In genomic region chr2:219079417-219079816, GRCh38 we compare ENCODE assay signal across 20 cellular contexts. TPM values are rescaled to one million over a fixed set of nuclear protein-coding genes. Genes with fewer than 3 reads are reported as not detected.
DNase-seq lines count a peak whose midpoint lies in the region; ATAC-seq, FAIRE-seq and TF ChIP-seq lines count a peak whose summit lies in the region.
"Had no signal": no experiment of that assay in that cellular context is flagged by ENCODE, and none has a peak within 500 bp of the region (broad histone marks: within the 10 kb centered on the region; RNA-seq: fewer than 3 reads in every experiment).

No MANE protein-coding gene starts in this region.

- H3K4me3 ChIP-seq in fibroblast of the aortic adventitia (ENCODE audit: low read depth, low read length) (no peak overlapping the region), small intestine (ENCODE audit: low read depth in 1 of 2, low read length in 2 of 2) (no peak overlapping the region)
- H3K4me3 ChIP-seq: BLaER1, cardiac muscle cell had no signal

- no peaks in the 10 kb centered on the region for H3K9me3 ChIP-seq in small intestine (ENCODE audit: control insufficient read depth, low read depth)
- H3K9me3 ChIP-seq: BLaER1 had no signal

- no peak overlapping the region for H3K4me3 Mint-ChIP-seq in mesothelial cell of epicardium
- H3K4me3 Mint-ChIP-seq in WTC11 = no peak overlapping the region
- H3K4me3 Mint-ChIP-seq: activated CD4-positive, alpha-beta memory T cell treated with anti-CD3 and anti-CD28 coated beads for 36 hours; activated naive CD8-positive, alpha-beta T cell; activated T-cell treated with anti-CD3 and anti-CD28 coated beads, Interleukin-2, amount 50 U/mL, for 24 hours; effector memory CD8-positive, alpha-beta T cell had no signal

- TF ChIP-seq CTCF in fibroblast of the aortic adventitia (IDR thresholded peaks at IDR 0.05; ENCODE audit: insufficient read depth, low read length) = no peak
- no peak for TF ChIP-seq CTCF in mesothelial cell of epicardium (IDR thresholded peaks at IDR 0.05; ENCODE audit: unreplicated experiment)
- no peak for TF ChIP-seq CTCF in WTC11 (IDR thresholded peaks at IDR 0.05)

- H3K36me3 Mint-ChIP-seq in mesothelial cell of epicardium (peaks cover 6% of the 10 kb centered on the region), WTC11 (no peaks in the 10 kb centered on the region; the same call in 1 of the 2 replicates)
- H3K36me3 Mint-ChIP-seq: activated naive CD8-positive, alpha-beta T cell had no signal

- CTCF ChIA-PET in WTC11 (lab: Charles Lee) = interaction anchor here (0.5 to 4.0 kb wide), 6 partner anchors 21 to 359 kb away, joined by 3 to 18 read pairs (median 6); no protein-coding TSS in a partner anchor

- peaks cover 23% of the 10 kb centered on the region for H3K27me3 Mint-ChIP-seq in mesothelial cell of epicardium (ENCODE audit: low read depth)
- H3K27me3 Mint-ChIP-seq in WTC11 (ENCODE audit: low read depth) = no peaks in the 10 kb centered on the region
- H3K27me3 Mint-ChIP-seq: activated CD4-positive, alpha-beta memory T cell treated with anti-CD3 and anti-CD28 coated beads for 36 hours; activated naive CD8-positive, alpha-beta T cell; activated T-cell treated with anti-CD3 and anti-CD28 coated beads, Interleukin-2, amount 50 U/mL, for 24 hours; effector memory CD8-positive, alpha-beta T cell had no signal

- H3K9me3 Mint-ChIP-seq in mesothelial cell of epicardium = no peaks in the 10 kb centered on the region
- H3K9me3 Mint-ChIP-seq in WTC11 = no peaks in the 10 kb centered on the region
- H3K9me3 Mint-ChIP-seq: activated CD4-positive, alpha-beta memory T cell treated with anti-CD3 and anti-CD28 coated beads for 36 hours; activated T-cell treated with anti-CD3 and anti-CD28 coated beads, Interleukin-2, amount 50 U/mL, for 24 hours; effector memory CD8-positive, alpha-beta T cell had no signal

- peak; percentile 46 for FAIRE-seq in RCC 7860 (lab: Jason Lieb, UNC)
- FAIRE-seq in small intestine (lab: Jason Lieb, UNC) = no peak
- FAIRE-seq: H1 had no signal

- peaks cover 5% of the 10 kb centered on the region in 2 donors for H3K36me3 ChIP-seq in small intestine (ENCODE audit: control insufficient read depth in 2 of 2, insufficient read depth in 2 of 2, low read length in 2 of 2)

- H3K4me1 Mint-ChIP-seq in mesothelial cell of epicardium = no peaks in the 10 kb centered on the region
- H3K4me1 Mint-ChIP-seq in WTC11 = 0 out of 2 replicates have a peak, but pooled peaks cover 6% of the 10 kb centered on the region

- no peak for ATAC-seq in GM19463 (IDR thresholded peaks at IDR 0.05; ENCODE audit: unreplicated experiment)
- no peak for ATAC-seq in WTC11
- ATAC-seq: effector memory CD8-positive, alpha-beta T cell; Right ventricle myocardium inferior had no signal

- DNase-seq in GM03348 (ENCODE audit: low spot score) (peak; percentile 38), RCC 7860 (ENCODE audit: low spot score) (peak; percentile 10), fibroblast of the aortic adventitia (ENCODE audit: low read depth) (peak; percentile 42), small intestine (peak; percentile 97), mesothelial cell of epicardium (ENCODE audit: low spot score in 2 of 2, unreplicated experiment in 2 of 2) (no peak), WTC11 (ENCODE audit: low spot score) (no peak)
- DNase-seq: activated CD4-positive, alpha-beta memory T cell treated with anti-CD3 and anti-CD28 coated beads for 36 hours; activated T-cell treated with anti-CD3 and anti-CD28 coated beads, Interleukin-2, amount 50 U/mL, for 24 hours; effector memory CD8-positive, alpha-beta T cell; NCI-H1417 treated with DMSO at 0.1 percent for 48 hours; NCI-H2227 treated with DMSO at 0.1 percent for 48 hours; stimulated activated CD4-positive, alpha-beta T cell treated with anti-CD3 and anti-CD28 coated beads, Interleukin-4, amount 100 ng/mL, for 24 hours had no signal

- H3K27me3 ChIP-seq in small intestine (ENCODE audit: control insufficient read depth in 2 of 2, insufficient read depth in 2 of 2, low read length in 2 of 2) = no peaks in the 10 kb centered on the region
- H3K27me3 ChIP-seq: BLaER1, cardiac muscle cell had no signal

- H3K27ac ChIP-seq in small intestine (ENCODE audit: low read depth in 1 of 2, low read length in 1 of 2) = peak overlapping the region; percentile 94 to 95
- H3K27ac ChIP-seq: BLaER1, cardiac muscle cell had no signal

- H3K27ac Mint-ChIP-seq in mesothelial cell of epicardium = no peak overlapping the region
- H3K27ac Mint-ChIP-seq in WTC11 = no peak overlapping the region
- H3K27ac Mint-ChIP-seq: activated CD4-positive, alpha-beta memory T cell treated with anti-CD3 and anti-CD28 coated beads for 36 hours; activated naive CD8-positive, alpha-beta T cell; activated T-cell treated with anti-CD3 and anti-CD28 coated beads, Interleukin-2, amount 50 U/mL, for 24 hours; effector memory CD8-positive, alpha-beta T cell had no signal

- peaks cover 10 to 26% of the 10 kb centered on the region in 2 donors for H3K4me1 ChIP-seq in small intestine (ENCODE audit: control insufficient read depth in 2 of 2, insufficient read depth in 1 of 2, low read depth in 1 of 2, low read length in 1 of 2)

- 25 to 70% (median 35%) methylated on average over 2 of the region's 2 CpGs for WGBS in small intestine, 3 donors

- POLR2A ChIA-PET in WTC11 (lab: Charles Lee) = no interaction called here

TF ChIP-seq in WTC11, 78 proteins besides CTCF, POLR2A, EP300 and RAD21:
- TF ChIP-seq MAX (CRISPR knock-in tag; IDR thresholded peaks at IDR 0.05) = no peak
- TF ChIP-seq ZBTB43 (CRISPR knock-in tag; IDR thresholded peaks at IDR 0.05) = no peak

RNA-seq across cellular contexts. Expression of gene IHH, which starts 18.7 kb away (rescaled TPM):
- 0.09 TPM in 1 of 2 replicates, not detected in the other for total RNA-seq in fibroblast of the aortic adventitia (ENCODE audit: low replicate concordance)
- polyA plus RNA-seq in small intestine = 10 to 100 TPM; 13.5 to 29.2 (median 29.1) TPM
- total RNA-seq in mesothelial cell of epicardium = 0.18 to 0.62 TPM (median 0.38 TPM) in 3 replicates
- total RNA-seq in WTC11 (2021) = 0.11 TPM in 1 of 3 replicates, not detected in the others
- total RNA-seq: cardiac muscle cell, fibroblast of villous mesenchyme, H1, osteocyte, Right ventricle myocardium inferior had no signal
- polyA plus RNA-seq: cardiac muscle cell had no signal

RNA-seq across cellular contexts. Expression of gene CFAP65, which starts 38.1 kb away (rescaled TPM):
- total RNA-seq in fibroblast of the aortic adventitia (ENCODE audit: low replicate concordance) (not detected in 2 replicates), mesothelial cell of epicardium (not detected in 3 replicates), WTC11 (2021) (0.44 to 1.0 TPM (median 0.48 TPM) in 3 replicates)
- polyA plus RNA-seq in small intestine = 1 to 10 TPM in 1 of 3 donors, under 1 TPM in 1, not detected in 1; 0.06 to 1.1 TPM
- total RNA-seq: activated CD4-positive, alpha-beta memory T cell treated with anti-CD3 and anti-CD28 coated beads for 36 hours; fibroblast of villous mesenchyme; osteocyte; Right ventricle myocardium inferior had no signal

Comparison
In these comparisons a context has a peak if more than half of its experiments do, and no peak if none do; other contexts are left out.
1. DNase-seq: peak in GM03348 (single experiment), RCC 7860 (single experiment), fibroblast of the aortic adventitia (single experiment) and small intestine (single experiment); none in mesothelial cell of epicardium (0 of 2) and WTC11 (single experiment).